In the genomic region with DNA sequence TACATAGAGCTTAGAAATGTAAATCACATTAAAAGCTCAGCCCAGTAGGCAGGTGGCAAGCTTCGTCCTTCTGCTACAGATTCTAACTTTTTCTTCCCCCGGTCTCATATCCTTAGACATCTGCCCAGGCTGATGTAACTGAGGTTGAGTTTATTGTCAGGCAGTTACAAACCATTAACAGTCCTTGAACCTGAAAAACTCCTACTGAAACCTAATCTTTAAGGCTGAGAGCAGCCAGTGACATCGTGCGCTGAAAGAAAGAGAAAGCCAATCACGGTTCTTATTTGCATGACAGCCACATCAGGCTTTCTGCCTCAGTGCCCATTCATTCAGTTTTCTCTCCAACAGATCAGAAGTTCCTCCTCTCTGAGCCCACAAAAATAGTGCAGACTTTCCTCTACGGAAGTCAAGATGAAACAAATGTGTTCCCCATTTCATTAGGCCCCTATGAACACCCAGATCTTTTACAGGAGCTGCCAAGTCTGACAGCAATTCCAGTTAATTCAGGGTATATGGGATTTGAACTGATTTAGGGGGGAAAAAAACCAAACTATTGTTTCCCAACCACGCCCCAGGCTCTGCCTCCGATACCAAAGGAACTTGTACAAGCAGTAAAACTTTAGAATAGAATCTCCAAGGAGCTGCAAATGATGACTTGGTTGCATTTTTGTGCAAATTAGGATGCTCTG, we compare ENCODE assay signal across 8 cellular contexts. TPM values are rescaled to one million over a fixed set of nuclear protein-coding genes. Genes with fewer than 3 reads are reported as not detected.
DNase-seq lines count a peak whose midpoint lies in the region; ATAC-seq, FAIRE-seq and TF ChIP-seq lines count a peak whose summit lies in the region.

A gene with protein sequence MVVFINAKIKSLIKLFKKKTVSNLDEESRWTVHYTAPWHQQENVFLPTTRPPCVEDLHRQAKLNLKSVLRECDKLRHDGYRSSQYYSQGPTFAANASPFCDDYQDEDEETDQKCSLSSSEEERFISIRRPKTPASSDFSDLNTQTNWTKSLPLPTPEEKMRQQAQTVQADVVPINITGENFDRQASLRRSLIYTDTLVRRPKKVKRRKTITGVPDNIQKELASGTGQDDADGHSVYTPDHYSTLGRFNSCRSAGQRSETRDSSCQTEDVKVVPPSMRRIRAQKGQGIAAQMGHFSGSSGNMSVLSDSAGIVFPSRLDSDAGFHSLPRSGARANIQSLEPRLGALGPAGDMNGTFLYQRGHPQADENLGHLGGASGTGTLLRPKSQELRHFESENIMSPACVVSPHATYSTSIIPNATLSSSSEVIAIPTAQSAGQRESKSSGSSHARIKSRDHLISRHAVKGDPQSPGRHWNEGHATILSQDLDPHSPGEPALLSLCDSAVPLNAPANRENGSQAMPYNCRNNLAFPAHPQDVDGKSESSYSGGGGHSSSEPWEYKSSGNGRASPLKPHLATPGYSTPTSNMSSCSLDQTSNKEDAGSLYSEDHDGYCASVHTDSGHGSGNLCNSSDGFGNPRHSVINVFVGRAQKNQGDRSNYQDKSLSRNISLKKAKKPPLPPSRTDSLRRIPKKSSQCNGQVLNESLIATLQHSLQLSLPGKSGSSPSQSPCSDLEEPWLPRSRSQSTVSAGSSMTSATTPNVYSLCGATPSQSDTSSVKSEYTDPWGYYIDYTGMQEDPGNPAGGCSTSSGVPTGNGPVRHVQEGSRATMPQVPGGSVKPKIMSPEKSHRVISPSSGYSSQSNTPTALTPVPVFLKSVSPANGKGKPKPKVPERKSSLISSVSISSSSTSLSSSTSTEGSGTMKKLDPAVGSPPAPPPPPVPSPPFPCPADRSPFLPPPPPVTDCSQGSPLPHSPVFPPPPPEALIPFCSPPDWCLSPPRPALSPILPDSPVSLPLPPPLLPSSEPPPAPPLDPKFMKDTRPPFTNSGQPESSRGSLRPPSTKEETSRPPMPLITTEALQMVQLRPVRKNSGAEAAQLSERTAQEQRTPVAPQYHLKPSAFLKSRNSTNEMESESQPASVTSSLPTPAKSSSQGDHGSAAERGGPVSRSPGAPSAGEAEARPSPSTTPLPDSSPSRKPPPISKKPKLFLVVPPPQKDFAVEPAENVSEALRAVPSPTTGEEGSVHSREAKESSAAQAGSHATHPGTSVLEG (N-terminal part only) (minus strand): TSS at position 192 of the 689 bp plus-strand sequence. CDS start 204 bp downstream, outside the sequence.

- H3K9me3 ChIP-seq in astrocyte (ENCODE audit: insufficient read depth, low read depth, low read length), result no peaks in the 10 kb centered on the region

- H3K79me2 ChIP-seq in astrocyte (ENCODE audit: insufficient read depth, low read length), result peaks cover 35% of the 10 kb centered on the region

- peak within 1 kb of the TSS; percentile 68 for H3K4me2 ChIP-seq in astrocyte (ENCODE audit: low read length)

- H3K27ac ChIP-seq in astrocyte (ENCODE audit: low read depth, low read length), result peak within 1 kb of the TSS; percentile 7

- no peaks in the 10 kb centered on the region for H3K27me3 Mint-ChIP-seq in astrocyte (ENCODE audit: low read depth, unreplicated experiment)
- no peaks in the 10 kb centered on the region for H3K27me3 Mint-ChIP-seq in type B pancreatic cell

- TF ChIP-seq CTCF in astrocyte (IDR thresholded peaks at IDR 0.05; ENCODE audit: insufficient read depth, low read depth, low read length) (no peak), type B pancreatic cell (conservative IDR thresholded peaks at IDR 0.05) (no peak)

- no peak within 1 kb of the TSS for H3K9ac ChIP-seq in astrocyte (ENCODE audit: low read length)

- H3K4me1 ChIP-seq in astrocyte (ENCODE audit: insufficient read depth, low read length), result peaks cover 12% of the 10 kb centered on the region

- H2AFZ ChIP-seq in astrocyte (ENCODE audit: low read depth, low read length), result peak within 1 kb of the TSS; percentile 49

- DNase-seq in COLO668 (lab: John Stamatoyannopoulos, UW; ENCODE audit: unreplicated experiment) (peak; percentile 17), astrocyte (ENCODE audit: low read depth) (peak; percentile 63), kidney glomerular epithelial cell (lab: John Stamatoyannopoulos, UW) (peak; percentile 80), type B pancreatic cell (ENCODE audit: extremely low spot score, unreplicated experiment) (no peak), NCI-H526 treated with DMSO at 0.1 percent for 48 hours (lab: John Stamatoyannopoulos, UW) (no peak)
- DNase-seq in activated CD4-positive, alpha-beta T cell treated with anti-CD3 and anti-CD28 coated beads, Interleukin-2, amount 50 U/mL, for 48 hours, result no peak

- H3K4me1 Mint-ChIP-seq in astrocyte (ENCODE audit: low read depth, unreplicated experiment) (peaks cover 33% of the 10 kb centered on the region), type B pancreatic cell (ENCODE audit: unreplicated experiment) (peaks cover 33% of the 10 kb centered on the region)

- FAIRE-seq in astrocyte (lab: Jason Lieb, UNC), result no peak

- H3K4me3 Mint-ChIP-seq in astrocyte (ENCODE audit: unreplicated experiment), result peak within 1 kb of the TSS; percentile 84
- peak within 1 kb of the TSS; percentile 79 for H3K4me3 Mint-ChIP-seq in type B pancreatic cell

- no peaks in the 10 kb centered on the region for H3K9me3 Mint-ChIP-seq in astrocyte (ENCODE audit: unreplicated experiment)
- H3K9me3 Mint-ChIP-seq in type B pancreatic cell, result no peaks in the 10 kb centered on the region

- H3K4me3 ChIP-seq in astrocyte (ENCODE audit: insufficient read depth, low read depth, low read length), result peak within 1 kb of the TSS; percentile 30

- no peaks in the 10 kb centered on the region for H3K36me3 ChIP-seq in astrocyte (ENCODE audit: insufficient read depth, low read length)

- peaks cover 9% of the 10 kb centered on the region for H3K36me3 Mint-ChIP-seq in astrocyte (ENCODE audit: low read depth, unreplicated experiment)
- H3K36me3 Mint-ChIP-seq in type B pancreatic cell, result peaks cover 4% of the 10 kb centered on the region

- no peaks in the 10 kb centered on the region for H3K27me3 ChIP-seq in astrocyte (ENCODE audit: insufficient read depth, low read length)

- H3K27ac Mint-ChIP-seq in astrocyte (ENCODE audit: unreplicated experiment) (peak within 1 kb of the TSS; percentile 75), type B pancreatic cell (peak within 1 kb of the TSS; percentile 71)

- peaks cover 31% of the 10 kb centered on the region for H4K20me1 ChIP-seq in astrocyte (ENCODE audit: insufficient read depth, low read length)

- peak; percentile 84 for ATAC-seq in GM19467 (IDR thresholded peaks at IDR 0.05; ENCODE audit: unreplicated experiment)
- peak; percentile 89 for ATAC-seq in HG03520 (IDR thresholded peaks at IDR 0.05; ENCODE audit: unreplicated experiment)

RNA-seq across cellular contexts. Expression of the gene that starts here (rescaled TPM):
- total RNA-seq in astrocyte (28.7 and 33.5 TPM in 2 replicates), type B pancreatic cell (ENCODE audit: low replicate concordance) (29.7 and 63.9 TPM in 2 replicates)

Comparison
In these comparisons a context has a peak if more than half of its experiments do, and no peak if none do; other contexts are left out.
1. DNase-seq: peak in COLO668 (single experiment), astrocyte (single experiment) and kidney glomerular epithelial cell (single experiment); none in type B pancreatic cell (single experiment), activated CD4-positive, alpha-beta T cell treated with anti-CD3 and anti-CD28 coated beads, Interleukin-2, amount 50 U/mL, for 48 hours (0 of 2) and NCI-H526 treated with DMSO at 0.1 percent for 48 hours (single experiment).